8 cellular contexts compared by ENCODE assay signal in the genomic region with DNA sequence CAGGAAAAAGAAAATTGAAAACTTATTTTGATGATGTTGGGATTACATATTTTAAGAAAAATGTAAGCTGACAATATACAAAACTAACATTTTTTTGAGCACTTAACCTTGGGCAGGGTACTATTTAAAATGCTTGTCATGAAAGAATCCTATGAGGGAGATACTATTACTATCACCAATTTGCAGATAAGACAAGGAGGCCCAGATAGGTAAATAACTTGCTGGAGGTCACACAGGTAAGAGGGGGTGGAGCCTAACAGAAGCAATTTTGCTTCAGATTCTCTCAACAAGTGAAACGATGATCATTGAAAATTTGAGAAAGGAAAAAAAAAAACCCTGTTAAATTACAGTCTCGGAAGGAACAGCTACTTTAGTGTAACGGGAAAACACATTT. TPM values are rescaled to one million over a fixed set of nuclear protein-coding genes. Genes with fewer than 3 reads are reported as not detected.
DNase-seq lines count a peak whose midpoint lies in the region; ATAC-seq, FAIRE-seq and TF ChIP-seq lines count a peak whose summit lies in the region.

No MANE protein-coding gene starts in this region.

- ATAC-seq in stimulated activated naive CD8-positive, alpha-beta T cell treated with anti-CD3 and anti-CD28 coated beads, Interleukin-15, Interleukin-2, amounts not matched to agents 100 U/mL and 50 U/mL, for 24 hours = no peak
- ATAC-seq in activated naive CD8-positive, alpha-beta T cell treated with anti-CD3 and anti-CD28 coated beads, Interleukin-2, amount 10 ng/mL, durations not matched to agents 7 days and 5 days (ENCODE audit: low read depth) = no peak
- ATAC-seq in HepG2 (no peak), upper lobe of right lung (no peak), GM21423 (IDR thresholded peaks at IDR 0.05; ENCODE audit: unreplicated experiment) (no peak), GM21717 (IDR thresholded peaks at IDR 0.05; ENCODE audit: unreplicated experiment) (no peak)

- peak overlapping the region; percentile 89 for H3K4me2 ChIP-seq in HepG2 (ENCODE audit: low read depth, low read length)

- no peaks in the 10 kb centered on the region for H3K27me3 Mint-ChIP-seq in stimulated activated naive CD8-positive, alpha-beta T cell treated with anti-CD3 and anti-CD28 coated beads, Interleukin-15, Interleukin-2, amounts not matched to agents 100 ng/mL and 50 ng/mL, for 24 hours
- H3K27me3 Mint-ChIP-seq in activated naive CD8-positive, alpha-beta T cell treated with anti-CD3 and anti-CD28 coated beads, Interleukin-2, amount 10 ng/mL, durations not matched to agents 7 days and 5 days = no peaks in the 10 kb centered on the region

- POLR2A ChIA-PET in activated naive CD8-positive, alpha-beta T cell treated with anti-CD3 and anti-CD28 coated beads, Interleukin-2, amount 10 ng/mL, durations not matched to agents 7 days and 5 days (lab: Charles Lee) = interaction anchor here (0.7 to 6.0 kb wide), 3 partner anchors 48 to 179 kb away, joined by 3 to 36 read pairs (median 33); a partner anchor contains a TSS
- POLR2A ChIA-PET in HepG2 (lab: Yijun Ruan, JAX) = interaction anchor here (1.2 to 2.0 kb wide), 3 partner anchors 49 to 216 kb away, joined by 3 to 5 read pairs (median 3); a partner anchor contains a TSS

- BruUV-seq in HepG2 (replicated peaks; lab: Mats Ljungman, UMichigan) = no TSS peak

- no peaks in the 10 kb centered on the region for H3K9me3 Mint-ChIP-seq in stimulated activated naive CD8-positive, alpha-beta T cell treated with anti-CD3 and anti-CD28 coated beads, Interleukin-15, Interleukin-2, amounts not matched to agents 100 ng/mL and 50 ng/mL, for 24 hours
- H3K9me3 Mint-ChIP-seq in activated naive CD8-positive, alpha-beta T cell treated with anti-CD3 and anti-CD28 coated beads, Interleukin-2, amount 10 ng/mL, durations not matched to agents 7 days and 5 days = peaks cover 2% of the 10 kb centered on the region

- no peak for FAIRE-seq in HepG2 (lab: Jason Lieb, UNC)

- no peak for DNase-seq in stimulated activated naive CD8-positive, alpha-beta T cell treated with anti-CD3 and anti-CD28 coated beads, Interleukin-15, Interleukin-2, amounts not matched to agents 100 U/mL and 50 U/mL, for 24 hours
- DNase-seq in activated naive CD8-positive, alpha-beta T cell treated with anti-CD3 and anti-CD28 coated beads, Interleukin-2, amount 10 ng/mL, durations not matched to agents 7 days and 5 days = no peak
- DNase-seq in HepG2 (ENCODE audit: low spot score) = no peak
- DNase-seq in upper lobe of right lung = no peak
- DNase-seq in NCI-H187 treated with DMSO at 0.1 percent for 48 hours (lab: John Stamatoyannopoulos, UW) = no peak

- peaks cover 29% of the 10 kb centered on the region for H4K20me1 ChIP-seq in HepG2 (ENCODE audit: insufficient read depth, low read length)

- peak overlapping the region; percentile 100 for H3K27ac ChIP-seq in HepG2 (ENCODE audit: extremely low read length, insufficient read depth, low read length)
- H3K27ac ChIP-seq in upper lobe of right lung = peak overlapping the region; percentile 100

- 43% methylated on average over 3 of the region's 3 CpGs for WGBS in HepG2 (ENCODE audit: low lambda C conversion rate)

- TF ChIP-seq POLR2A in HepG2 (IDR thresholded peaks at IDR 0.05; ENCODE audit: insufficient read depth in 1 of 2, low read depth in 2 of 2, low read length in 2 of 2) = no peak

- no peak for TF ChIP-seq EP300 in HepG2 (IDR thresholded peaks at IDR 0.05; ENCODE audit: low read depth in 2 of 2, low read length in 2 of 2)
- TF ChIP-seq EP300 in HepG2 (CRISPR knock-in tag; IDR thresholded peaks at IDR 0.05; ENCODE audit: borderline replicate concordance) = no peak

- peaks cover 67% of the 10 kb centered on the region for H3K79me2 ChIP-seq in HepG2 (ENCODE audit: insufficient read depth, low read length)

- TF ChIP-seq RAD21 in HepG2 (CRISPR knock-in tag; IDR thresholded peaks at IDR 0.05) = no peak

- peak overlapping the region; percentile 99 for H3K27ac Mint-ChIP-seq in stimulated activated naive CD8-positive, alpha-beta T cell treated with anti-CD3 and anti-CD28 coated beads, Interleukin-15, Interleukin-2, amounts not matched to agents 100 ng/mL and 50 ng/mL, for 24 hours
- H3K27ac Mint-ChIP-seq in activated naive CD8-positive, alpha-beta T cell treated with anti-CD3 and anti-CD28 coated beads, Interleukin-2, amount 10 ng/mL, durations not matched to agents 7 days and 5 days = peak overlapping the region; percentile 79

- H3K9me3 ChIP-seq in HepG2 (ENCODE audit: low read length) (no peaks in the 10 kb centered on the region), upper lobe of right lung (no peaks in the 10 kb centered on the region)

- TF ChIP-seq CTCF in HepG2 (CRISPR knock-in tag; IDR thresholded peaks at IDR 0.05) = no peak
- no peak for TF ChIP-seq CTCF in upper lobe of right lung (IDR thresholded peaks at IDR 0.05)

- intact Hi-C loops in HepG2 (cut with micrococcal nuclease; ENCODE audit: unreplicated experiment) = loop anchor here (5.0 kb wide), 1 partner anchor 47 kb away; a partner anchor contains a TSS
- intact Hi-C loops in upper lobe of right lung (cut with DNase I) = no loop called here

- peak overlapping the region; percentile 97 for H3K4me3 Mint-ChIP-seq in stimulated activated naive CD8-positive, alpha-beta T cell treated with anti-CD3 and anti-CD28 coated beads, Interleukin-15, Interleukin-2, amounts not matched to agents 100 ng/mL and 50 ng/mL, for 24 hours
- peak overlapping the region; percentile 96 for H3K4me3 Mint-ChIP-seq in activated naive CD8-positive, alpha-beta T cell treated with anti-CD3 and anti-CD28 coated beads, Interleukin-2, amount 10 ng/mL, durations not matched to agents 7 days and 5 days

- H2AFZ ChIP-seq in HepG2 (ENCODE audit: low read length) = no peak overlapping the region

- peak overlapping the region; percentile 100 for H3K9ac ChIP-seq in HepG2 (ENCODE audit: insufficient read depth, low read depth, low read length)

- H3K4me1 ChIP-seq in HepG2 (ENCODE audit: insufficient read depth, low read length) = peaks cover 16% of the 10 kb centered on the region
- peaks cover 21% of the 10 kb centered on the region for H3K4me1 ChIP-seq in upper lobe of right lung

- CTCF ChIA-PET in HepG2 (lab: Yijun Ruan, JAX; ENCODE audit: low intra/inter-chr PET ratio, low total read pairs) = no interaction called here

- H3K4me3 ChIP-seq in HepG2 (replicated peaks in 1 of 3; ENCODE audit: insufficient read depth in 1 of 3, low read depth in 2 of 3, low read length in 3 of 3) = peak overlapping the region; percentile 85 to 98 (median 85)
- peak overlapping the region; percentile 87 for H3K4me3 ChIP-seq in upper lobe of right lung

- H3K36me3 ChIP-seq in HepG2 (replicated peaks in 1 of 2; ENCODE audit: control insufficient read depth in 1 of 2, insufficient read depth in 2 of 2, low read length in 2 of 2) = peaks cover 4 to 35% of the 10 kb centered on the region in 2 experiments; a peak in 4 of 5 replicates
- peaks cover 33% of the 10 kb centered on the region for H3K36me3 ChIP-seq in upper lobe of right lung

- H3K27me3 ChIP-seq in HepG2 (ENCODE audit: control insufficient read depth in 1 of 2, insufficient read depth in 2 of 2, low read length in 2 of 2) = no peaks in the 10 kb centered on the region; a peak in 1 of 5 replicates
- H3K27me3 ChIP-seq in upper lobe of right lung = no peaks in the 10 kb centered on the region

- peaks cover 43% of the 10 kb centered on the region for H3K4me1 Mint-ChIP-seq in stimulated activated naive CD8-positive, alpha-beta T cell treated with anti-CD3 and anti-CD28 coated beads, Interleukin-15, Interleukin-2, amounts not matched to agents 100 ng/mL and 50 ng/mL, for 24 hours (ENCODE audit: low read depth)
- peaks cover 36% of the 10 kb centered on the region for H3K4me1 Mint-ChIP-seq in activated naive CD8-positive, alpha-beta T cell treated with anti-CD3 and anti-CD28 coated beads, Interleukin-2, amount 10 ng/mL, durations not matched to agents 7 days and 5 days

- H3K36me3 Mint-ChIP-seq in stimulated activated naive CD8-positive, alpha-beta T cell treated with anti-CD3 and anti-CD28 coated beads, Interleukin-15, Interleukin-2, amounts not matched to agents 100 ng/mL and 50 ng/mL, for 24 hours (ENCODE audit: low read depth) = peaks cover 70% of the 10 kb centered on the region
- peaks cover 30% of the 10 kb centered on the region for H3K36me3 Mint-ChIP-seq in activated naive CD8-positive, alpha-beta T cell treated with anti-CD3 and anti-CD28 coated beads, Interleukin-2, amount 10 ng/mL, durations not matched to agents 7 days and 5 days

- in situ Hi-C loops in HepG2 (cut with HindIII; ENCODE audit: extremely low pct_ligation_motif_present, low pct_unique_long_range_greater_than_20kb) = no loop called here

RNA-seq across cellular contexts. Expression of a gene that starts 1.2 kb away (rescaled TPM):
- 100 to 1,000 TPM; 102 to 117 TPM for total RNA-seq in activated naive CD8-positive, alpha-beta T cell treated with anti-CD3 and anti-CD28 coated beads, Interleukin-2, amount 10 ng/mL, durations not matched to agents 7 days and 5 days
- total RNA-seq in HepG2 (2016; rRNA removed; fragmentation: Illumina TruSeq; extraction: Trizol) (109 and 151 TPM in 2 replicates), upper lobe of right lung (55.8 TPM)
- total RNA-seq in HepG2 (2016; cell fraction: cytosol; rRNA removed; fragmentation: Illumina TruSeq; extraction: Trizol; ENCODE audit: low read depth) = 31.1 and 36.8 TPM in 2 replicates
- 113 and 146 TPM in 2 replicates for total RNA-seq in HepG2 (2016; cell fraction: insoluble cytoplasmic fraction; rRNA removed; fragmentation: Illumina TruSeq; extraction: Trizol)
- total RNA-seq in HepG2 (2016; cell fraction: membrane; rRNA removed; fragmentation: Illumina TruSeq; extraction: Trizol) = 32.8 and 39.5 TPM in 2 replicates
- 90.9 and 99.5 TPM in 2 replicates for total RNA-seq in HepG2 (2016; cell fraction: nucleus; rRNA removed; fragmentation: Illumina TruSeq; extraction: Trizol)
- 17.7 and 17.9 TPM in 2 replicates for polyA plus RNA-seq in HepG2 (2011; rRNA removed)
- polyA plus RNA-seq in HepG2 (2011; cell fraction: cytosol; rRNA removed) = 9.6 and 13.2 TPM in 2 replicates
- 19.9 and 27.1 TPM in 2 replicates for polyA plus RNA-seq in HepG2 (2011; cell fraction: nucleus; rRNA removed)
- polyA plus RNA-seq in HepG2 (2012) = 50.5 and 59.0 TPM in 2 replicates
- polyA plus RNA-seq in HepG2 (2016; cell fraction: cytosol; fragmentation: Illumina TruSeq; extraction: Trizol; ENCODE audit: low read depth) = 4.4 and 5.6 TPM in 2 replicates
- polyA plus RNA-seq in HepG2 (2016; cell fraction: insoluble cytoplasmic fraction; fragmentation: Illumina TruSeq; extraction: Trizol; ENCODE audit: low read depth) = 99.4 and 99.8 TPM in 2 replicates
- polyA plus RNA-seq in HepG2 (2016; cell fraction: membrane; fragmentation: Illumina TruSeq; extraction: Trizol; ENCODE audit: low read depth) = 8.6 and 10.6 TPM in 2 replicates
- 70.2 and 73.8 TPM in 2 replicates for polyA plus RNA-seq in HepG2 (2016; cell fraction: nucleus; fragmentation: Illumina TruSeq; extraction: Trizol; ENCODE audit: insufficient read depth, low read depth)
- polyA minus RNA-seq in HepG2 (2011; rRNA and poly(A)+ RNA removed; ENCODE audit: low replicate concordance) = 15.8 and 35.7 TPM in 2 replicates
- polyA minus RNA-seq in HepG2 (2011; cell fraction: cytosol; rRNA and poly(A)+ RNA removed) = 21.5 and 23.0 TPM in 2 replicates
- polyA minus RNA-seq in HepG2 (2011; cell fraction: nucleus; rRNA and poly(A)+ RNA removed) = 73.8 and 95.2 TPM in 2 replicates

RNA-seq across cellular contexts. Expression of a gene that starts 2.1 kb away (rescaled TPM):
- total RNA-seq in activated naive CD8-positive, alpha-beta T cell treated with anti-CD3 and anti-CD28 coated beads, Interleukin-2, amount 10 ng/mL, durations not matched to agents 7 days and 5 days = 100 to 1,000 TPM; 357 to 376 TPM
- 78.3 and 291 TPM in 2 replicates for total RNA-seq in HepG2 (2016; rRNA removed; fragmentation: Illumina TruSeq; extraction: Trizol)
- total RNA-seq in HepG2 (2016; cell fraction: cytosol; rRNA removed; fragmentation: Illumina TruSeq; extraction: Trizol; ENCODE audit: low read depth) = 8.5 and 9.3 TPM in 2 replicates
- total RNA-seq in HepG2 (2016; cell fraction: insoluble cytoplasmic fraction; rRNA removed; fragmentation: Illumina TruSeq; extraction: Trizol) = 71.9 and 282 TPM in 2 replicates
- 38.8 and 42.6 TPM in 2 replicates for total RNA-seq in HepG2 (2016; cell fraction: membrane; rRNA removed; fragmentation: Illumina TruSeq; extraction: Trizol)
- 173 and 188 TPM in 2 replicates for total RNA-seq in HepG2 (2016; cell fraction: nucleus; rRNA removed; fragmentation: Illumina TruSeq; extraction: Trizol)
- 60.8 and 61.3 TPM in 2 replicates for polyA plus RNA-seq in HepG2 (2011; rRNA removed)
- 27.3 and 38.0 TPM in 2 replicates for polyA plus RNA-seq in HepG2 (2011; cell fraction: cytosol; rRNA removed)
- 184 and 204 TPM in 2 replicates for polyA plus RNA-seq in HepG2 (2011; cell fraction: nucleus; rRNA removed)
- 121 and 128 TPM in 2 replicates for polyA plus RNA-seq in HepG2 (2012)
- 4.6 and 5.8 TPM in 2 replicates for polyA plus RNA-seq in HepG2 (2016; cell fraction: cytosol; fragmentation: Illumina TruSeq; extraction: Trizol; ENCODE audit: low read depth)
- polyA plus RNA-seq in HepG2 (2016; cell fraction: insoluble cytoplasmic fraction; fragmentation: Illumina TruSeq; extraction: Trizol; ENCODE audit: low read depth) = 116 and 145 TPM in 2 replicates
- 16.5 and 18.3 TPM in 2 replicates for polyA plus RNA-seq in HepG2 (2016; cell fraction: membrane; fragmentation: Illumina TruSeq; extraction: Trizol; ENCODE audit: low read depth)
- 242 and 248 TPM in 2 replicates for polyA plus RNA-seq in HepG2 (2016; cell fraction: nucleus; fragmentation: Illumina TruSeq; extraction: Trizol; ENCODE audit: insufficient read depth, low read depth)
- polyA minus RNA-seq in HepG2 (2011; rRNA and poly(A)+ RNA removed; ENCODE audit: low replicate concordance) = 192 and 202 TPM in 2 replicates
- 80.6 and 107 TPM in 2 replicates for polyA minus RNA-seq in HepG2 (2011; cell fraction: cytosol; rRNA and poly(A)+ RNA removed)
- 280 and 289 TPM in 2 replicates for polyA minus RNA-seq in HepG2 (2011; cell fraction: nucleus; rRNA and poly(A)+ RNA removed)
- total RNA-seq in upper lobe of right lung = 320 TPM

RNA-seq across cellular contexts. Expression of a gene that starts 47.8 kb away (rescaled TPM):
- 10 to 100 TPM; 29.0 to 33.6 TPM for total RNA-seq in activated naive CD8-positive, alpha-beta T cell treated with anti-CD3 and anti-CD28 coated beads, Interleukin-2, amount 10 ng/mL, durations not matched to agents 7 days and 5 days
- 60.8 and 63.6 TPM in 2 replicates for total RNA-seq in HepG2 (2016; rRNA removed; fragmentation: Illumina TruSeq; extraction: Trizol)
- 19.3 and 25.7 TPM in 2 replicates for total RNA-seq in HepG2 (2016; cell fraction: cytosol; rRNA removed; fragmentation: Illumina TruSeq; extraction: Trizol; ENCODE audit: low read depth)
- total RNA-seq in HepG2 (2016; cell fraction: insoluble cytoplasmic fraction; rRNA removed; fragmentation: Illumina TruSeq; extraction: Trizol) = 63.7 and 64.8 TPM in 2 replicates
- 39.0 and 44.1 TPM in 2 replicates for total RNA-seq in HepG2 (2016; cell fraction: membrane; rRNA removed; fragmentation: Illumina TruSeq; extraction: Trizol)
- 49.7 and 57.4 TPM in 2 replicates for total RNA-seq in HepG2 (2016; cell fraction: nucleus; rRNA removed; fragmentation: Illumina TruSeq; extraction: Trizol)
- 23.8 and 35.4 TPM in 2 replicates for polyA plus RNA-seq in HepG2 (2011; rRNA removed)
- 14.5 and 16.8 TPM in 2 replicates for polyA plus RNA-seq in HepG2 (2011; cell fraction: cytosol; rRNA removed)
- 32.1 and 34.6 TPM in 2 replicates for polyA plus RNA-seq in HepG2 (2011; cell fraction: nucleus; rRNA removed)
- 27.0 and 35.7 TPM in 2 replicates for polyA plus RNA-seq in HepG2 (2012)
- 14.8 and 16.8 TPM in 2 replicates for polyA plus RNA-seq in HepG2 (2016; cell fraction: cytosol; fragmentation: Illumina TruSeq; extraction: Trizol; ENCODE audit: low read depth)
- 70.4 and 76.8 TPM in 2 replicates for polyA plus RNA-seq in HepG2 (2016; cell fraction: insoluble cytoplasmic fraction; fragmentation: Illumina TruSeq; extraction: Trizol; ENCODE audit: low read depth)
- 27.4 and 32.3 TPM in 2 replicates for polyA plus RNA-seq in HepG2 (2016; cell fraction: membrane; fragmentation: Illumina TruSeq; extraction: Trizol; ENCODE audit: low read depth)
- 91.6 and 102 TPM in 2 replicates for polyA plus RNA-seq in HepG2 (2016; cell fraction: nucleus; fragmentation: Illumina TruSeq; extraction: Trizol; ENCODE audit: insufficient read depth, low read depth)
- 21.0 and 36.0 TPM in 2 replicates for polyA minus RNA-seq in HepG2 (2011; rRNA and poly(A)+ RNA removed; ENCODE audit: low replicate concordance)
- polyA minus RNA-seq in HepG2 (2011; cell fraction: cytosol; rRNA and poly(A)+ RNA removed) = 14.6 and 17.7 TPM in 2 replicates
- polyA minus RNA-seq in HepG2 (2011; cell fraction: nucleus; rRNA and poly(A)+ RNA removed) = 23.7 and 27.5 TPM in 2 replicates
- total RNA-seq in upper lobe of right lung = 4.4 TPM

RNA-seq across cellular contexts. Expression of a gene that starts 49.2 kb away (rescaled TPM):
- total RNA-seq in activated naive CD8-positive, alpha-beta T cell treated with anti-CD3 and anti-CD28 coated beads, Interleukin-2, amount 10 ng/mL, durations not matched to agents 7 days and 5 days = 1 to 10 TPM; 1.2 to 1.5 TPM
- 2.5 and 3.3 TPM in 2 replicates for total RNA-seq in HepG2 (2016; rRNA removed; fragmentation: Illumina TruSeq; extraction: Trizol)
- total RNA-seq in HepG2 (2016; cell fraction: cytosol; rRNA removed; fragmentation: Illumina TruSeq; extraction: Trizol; ENCODE audit: low read depth) = 0.35 and 0.71 TPM in 2 replicates
- 2.5 and 2.7 TPM in 2 replicates for total RNA-seq in HepG2 (2016; cell fraction: insoluble cytoplasmic fraction; rRNA removed; fragmentation: Illumina TruSeq; extraction: Trizol)
- total RNA-seq in HepG2 (2016; cell fraction: membrane; rRNA removed; fragmentation: Illumina TruSeq; extraction: Trizol) = 1.2 and 1.7 TPM in 2 replicates
- total RNA-seq in HepG2 (2016; cell fraction: nucleus; rRNA removed; fragmentation: Illumina TruSeq; extraction: Trizol) = 1.7 and 3.3 TPM in 2 replicates
- polyA plus RNA-seq in HepG2 (2011; rRNA removed) = 1.1 and 1.5 TPM in 2 replicates
- polyA plus RNA-seq in HepG2 (2011; cell fraction: cytosol; rRNA removed) = 0.54 and 1.0 TPM in 2 replicates
- polyA plus RNA-seq in HepG2 (2011; cell fraction: nucleus; rRNA removed) = 0.63 and 1.3 TPM in 2 replicates
- 1.1 and 1.2 TPM in 2 replicates for polyA plus RNA-seq in HepG2 (2012)
- polyA plus RNA-seq in HepG2 (2016; cell fraction: cytosol; fragmentation: Illumina TruSeq; extraction: Trizol; ENCODE audit: low read depth) = 0.41 and 0.62 TPM in 2 replicates
- polyA plus RNA-seq in HepG2 (2016; cell fraction: insoluble cytoplasmic fraction; fragmentation: Illumina TruSeq; extraction: Trizol; ENCODE audit: low read depth) = 2.8 and 2.9 TPM in 2 replicates
- polyA plus RNA-seq in HepG2 (2016; cell fraction: membrane; fragmentation: Illumina TruSeq; extraction: Trizol; ENCODE audit: low read depth) = 0.46 and 0.74 TPM in 2 replicates
- polyA plus RNA-seq in HepG2 (2016; cell fraction: nucleus; fragmentation: Illumina TruSeq; extraction: Trizol; ENCODE audit: insufficient read depth, low read depth) = 3.3 and 3.5 TPM in 2 replicates
- polyA minus RNA-seq in HepG2 (2011; rRNA and poly(A)+ RNA removed; ENCODE audit: low replicate concordance) = 0.10 and 0.16 TPM in 2 replicates
- polyA minus RNA-seq in HepG2 (2011; cell fraction: cytosol; rRNA and poly(A)+ RNA removed) = 0.40 and 0.70 TPM in 2 replicates
- 1.8 and 3.1 TPM in 2 replicates for polyA minus RNA-seq in HepG2 (2011; cell fraction: nucleus; rRNA and poly(A)+ RNA removed)
- total RNA-seq in upper lobe of right lung = 2.3 TPM
